17 cellular contexts compared by ENCODE assay signal in the genomic region with DNA sequence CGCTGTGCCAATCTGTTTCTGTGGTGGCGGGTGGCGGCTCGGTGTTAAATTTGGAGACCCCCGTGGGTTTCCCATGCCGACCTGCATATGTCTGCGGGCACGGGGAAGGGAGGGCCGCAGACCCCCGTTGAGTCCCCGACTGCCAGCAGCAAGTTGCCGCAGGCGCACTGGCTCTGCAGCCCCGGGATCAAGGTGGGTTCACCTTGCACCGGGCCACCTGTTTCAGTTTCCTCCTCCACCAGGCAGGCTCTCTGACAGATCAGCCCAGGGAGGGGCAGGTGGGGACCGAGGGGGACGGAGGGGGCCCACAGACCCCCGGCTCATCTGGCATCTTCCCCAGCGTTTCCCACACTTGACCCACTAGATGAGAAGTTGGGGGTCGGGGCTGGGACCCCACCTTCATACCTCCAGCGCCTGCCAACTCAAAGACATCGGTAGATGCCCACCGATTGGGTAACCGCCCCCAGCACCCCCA.
DNase-seq lines count a peak whose midpoint lies in the region; TF ChIP-seq lines count a peak whose summit lies in the region.
"Had no signal": no experiment of that assay in that cellular context is flagged by ENCODE, and none has a peak within 500 bp of the region (broad histone marks: within the 10 kb centered on the region; RNA-seq: fewer than 3 reads in every experiment).

No MANE protein-coding gene starts in this region.

- H3K9me3 ChIP-seq in muscle layer of colon (ENCODE audit: low read length) (no peaks in the 10 kb centered on the region), thyroid gland (no peaks in the 10 kb centered on the region)

- H3K27ac ChIP-seq in muscle layer of colon (ENCODE audit: low read depth, low read length) (peak overlapping the region; percentile 93), thyroid gland (peak overlapping the region in 2 of 3 donors; percentile 22 to 73)
- H3K27ac ChIP-seq: GM23248 had no signal

- H3K27ac Mint-ChIP-seq in dendritic cell treated with granulocyte-macrophage colony-stimulating factor and Interleukin-4, amounts not matched to agents 40 ng/mL and 50 ng/mL, for 4 days, result peak overlapping the region; percentile 71
- H3K27ac Mint-ChIP-seq: activated B cell treated with CpG ODN at 0.5 μM for 24 hours; activated T-helper 17 cell treated with anti-CD3 and anti-CD28 coated beads, Interleukin-2, amount 50 U/mL, for 72 hours; stimulated activated naive CD8-positive, alpha-beta T cell treated with anti-CD3 and anti-CD28 coated beads, Interleukin-15, amount 100 ng/mL, for 72 hours had no signal

- H3K36me3 ChIP-seq in muscle layer of colon (ENCODE audit: insufficient read depth, low read length) (peaks cover 15% of the 10 kb centered on the region), thyroid gland (peaks cover 0 to 4% of the 10 kb centered on the region in 2 donors)

- no peaks in the 10 kb centered on the region for H3K9me3 Mint-ChIP-seq in dendritic cell treated with granulocyte-macrophage colony-stimulating factor and Interleukin-4, amounts not matched to agents 40 ng/mL and 50 ng/mL, for 4 days
- H3K9me3 Mint-ChIP-seq: activated B cell treated with CpG ODN at 0.5 μM for 24 hours; activated T-helper 17 cell treated with anti-CD3 and anti-CD28 coated beads, Interleukin-2, amount 50 U/mL, for 72 hours; stimulated activated naive CD8-positive, alpha-beta T cell treated with anti-CD3 and anti-CD28 coated beads, Interleukin-15, amount 100 ng/mL, for 72 hours had no signal

- H3K27me3 ChIP-seq in muscle layer of colon (ENCODE audit: control insufficient read depth in 1 of 2, insufficient read depth in 2 of 2, low read length in 2 of 2) (no peaks in the 10 kb centered on the region), thyroid gland (no peaks in the 10 kb centered on the region)

- intact Hi-C loops in dendritic cell treated with granulocyte-macrophage colony-stimulating factor and Interleukin-4, amounts not matched to agents 40 ng/mL and 50 ng/mL, for 4 days (cut with micrococcal nuclease), result no loop called here
- intact Hi-C loops in thyroid gland (cut with DNase I), result no loop called here

- no peaks in the 10 kb centered on the region for H3K27me3 Mint-ChIP-seq in dendritic cell treated with granulocyte-macrophage colony-stimulating factor and Interleukin-4, amounts not matched to agents 40 ng/mL and 50 ng/mL, for 4 days
- H3K27me3 Mint-ChIP-seq: activated B cell treated with CpG ODN at 0.5 μM for 24 hours; activated T-helper 17 cell treated with anti-CD3 and anti-CD28 coated beads, Interleukin-2, amount 50 U/mL, for 72 hours; stimulated activated naive CD8-positive, alpha-beta T cell treated with anti-CD3 and anti-CD28 coated beads, Interleukin-15, amount 100 ng/mL, for 72 hours had no signal

- whole genome bisulfite sequencing in thyroid gland, 2 donors, result 83 to 86% methylated on average over 20 to 21 of the region's 24 CpGs

- no peak for TF ChIP-seq POLR2A in thyroid gland (IDR thresholded peaks at IDR 0.05)

- peaks cover 45% of the 10 kb centered on the region for H3K36me3 Mint-ChIP-seq in dendritic cell treated with granulocyte-macrophage colony-stimulating factor and Interleukin-4, amounts not matched to agents 40 ng/mL and 50 ng/mL, for 4 days (ENCODE audit: low read depth)

- peak overlapping the region; percentile 33 to 76 for H3K4me3 ChIP-seq in muscle layer of colon (ENCODE audit: low read depth in 1 of 2, low read length in 2 of 2)
- no peak overlapping the region for H3K4me3 ChIP-seq in thyroid gland (replicated peaks in 1 of 3)
- H3K4me3 ChIP-seq: GM23248 had no signal

- DNase-seq in NCI-H2171 (lab: John Stamatoyannopoulos, UW) (peak; percentile 26), thyroid gland (no peak), NCI-H2107 (lab: John Stamatoyannopoulos, UW) (no peak), middle frontal gyrus (ENCODE audit: extremely low spot score, low spot score) (no peak), HuH-7.5 (ENCODE audit: low spot score) (no peak)
- DNase-seq: activated B cell treated with CpG ODN at 0.5 μM for 24 hours; AML-193; amniotic stem cell; GM23248; islet precursor cell; Karpas-422; NCI-H1105 treated with DMSO at 0.1 percent for 48 hours; stimulated activated naive CD8-positive, alpha-beta T cell treated with anti-CD3 and anti-CD28 coated beads, Interleukin-15, amount 100 ng/mL, for 72 hours; T-helper 1 cell had no signal

- H3K9ac ChIP-seq in muscle layer of colon (ENCODE audit: low read length), result peak overlapping the region; percentile 85
- H3K9ac ChIP-seq: GM23248 had no signal

- H3K4me1 Mint-ChIP-seq in dendritic cell treated with granulocyte-macrophage colony-stimulating factor and Interleukin-4, amounts not matched to agents 40 ng/mL and 50 ng/mL, for 4 days (ENCODE audit: low read depth), result peaks cover 35% of the 10 kb centered on the region

- H3K4me1 ChIP-seq in muscle layer of colon (ENCODE audit: insufficient read depth, low read length) (peaks cover 33% of the 10 kb centered on the region), thyroid gland (peaks cover 23 to 34% of the 10 kb centered on the region in 2 donors)

- TF ChIP-seq CTCF in thyroid gland (IDR thresholded peaks at IDR 0.05), result no peak

- H3K4me3 Mint-ChIP-seq in dendritic cell treated with granulocyte-macrophage colony-stimulating factor and Interleukin-4, amounts not matched to agents 40 ng/mL and 50 ng/mL, for 4 days, result no peak overlapping the region
- H3K4me3 Mint-ChIP-seq: activated B cell treated with CpG ODN at 0.5 μM for 24 hours; activated T-helper 17 cell treated with anti-CD3 and anti-CD28 coated beads, Interleukin-2, amount 50 U/mL, for 72 hours; stimulated activated naive CD8-positive, alpha-beta T cell treated with anti-CD3 and anti-CD28 coated beads, Interleukin-15, amount 100 ng/mL, for 72 hours had no signal

Comparison
In these comparisons a context has a peak if more than half of its experiments do, and no peak if none do; other contexts are left out.
1. H3K4me3 ChIP-seq: peak in muscle layer of colon (2 of 2); none in thyroid gland (0 of 3).